ENCODE assay signal across 1 cellular context in the genomic region with DNA sequence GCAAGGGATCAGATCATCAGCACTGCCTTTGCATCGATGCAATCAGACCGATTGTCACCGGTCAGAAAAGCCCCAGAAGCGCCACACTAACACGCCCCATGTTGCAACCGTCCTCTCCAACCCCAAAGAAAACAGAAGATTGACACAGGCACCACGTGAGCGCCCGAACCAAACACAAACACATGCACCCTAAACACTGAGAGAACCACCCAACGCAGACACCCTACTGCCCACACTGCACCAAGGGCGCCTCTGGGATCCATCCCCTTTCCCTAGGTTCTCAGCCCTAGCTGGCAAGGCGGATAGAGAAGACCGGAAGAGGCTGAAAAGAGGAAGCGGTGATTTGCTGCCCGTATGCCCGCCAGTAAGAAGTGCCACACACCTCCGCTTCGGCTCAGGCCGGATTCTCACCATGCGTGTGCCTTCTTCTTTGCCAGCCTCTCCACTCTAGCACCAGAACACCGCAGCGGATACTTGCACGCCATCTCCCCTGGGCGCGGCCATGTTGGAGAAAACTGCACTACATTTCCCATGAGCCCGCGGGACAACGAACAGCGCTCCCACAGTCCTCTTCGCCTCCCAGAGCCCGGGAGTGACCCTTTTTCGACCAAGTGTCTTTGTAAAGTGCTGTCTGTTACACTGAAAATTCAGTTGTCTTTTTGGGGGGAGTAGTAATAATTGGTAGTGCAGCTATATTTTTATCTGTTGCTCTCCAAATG.
TF ChIP-seq lines count a peak whose summit lies in the region.

A gene with protein sequence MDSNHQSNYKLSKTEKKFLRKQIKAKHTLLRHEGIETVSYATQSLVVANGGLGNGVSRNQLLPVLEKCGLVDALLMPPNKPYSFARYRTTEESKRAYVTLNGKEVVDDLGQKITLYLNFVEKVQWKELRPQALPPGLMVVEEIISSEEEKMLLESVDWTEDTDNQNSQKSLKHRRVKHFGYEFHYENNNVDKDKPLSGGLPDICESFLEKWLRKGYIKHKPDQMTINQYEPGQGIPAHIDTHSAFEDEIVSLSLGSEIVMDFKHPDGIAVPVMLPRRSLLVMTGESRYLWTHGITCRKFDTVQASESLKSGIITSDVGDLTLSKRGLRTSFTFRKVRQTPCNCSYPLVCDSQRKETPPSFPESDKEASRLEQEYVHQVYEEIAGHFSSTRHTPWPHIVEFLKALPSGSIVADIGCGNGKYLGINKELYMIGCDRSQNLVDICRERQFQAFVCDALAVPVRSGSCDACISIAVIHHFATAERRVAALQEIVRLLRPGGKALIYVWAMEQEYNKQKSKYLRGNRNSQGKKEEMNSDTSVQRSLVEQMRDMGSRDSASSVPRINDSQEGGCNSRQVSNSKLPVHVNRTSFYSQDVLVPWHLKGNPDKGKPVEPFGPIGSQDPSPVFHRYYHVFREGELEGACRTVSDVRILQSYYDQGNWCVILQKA (minus strand): TSS at position 517 of the 719 bp plus-strand sequence. CDS start 4,842 bp downstream, outside the sequence.

TF ChIP-seq in K562, 482 proteins besides CTCF, POLR2A, EP300 and RAD21 (continued from another document and continues in another):
- TF ChIP-seq, protein P1, sequence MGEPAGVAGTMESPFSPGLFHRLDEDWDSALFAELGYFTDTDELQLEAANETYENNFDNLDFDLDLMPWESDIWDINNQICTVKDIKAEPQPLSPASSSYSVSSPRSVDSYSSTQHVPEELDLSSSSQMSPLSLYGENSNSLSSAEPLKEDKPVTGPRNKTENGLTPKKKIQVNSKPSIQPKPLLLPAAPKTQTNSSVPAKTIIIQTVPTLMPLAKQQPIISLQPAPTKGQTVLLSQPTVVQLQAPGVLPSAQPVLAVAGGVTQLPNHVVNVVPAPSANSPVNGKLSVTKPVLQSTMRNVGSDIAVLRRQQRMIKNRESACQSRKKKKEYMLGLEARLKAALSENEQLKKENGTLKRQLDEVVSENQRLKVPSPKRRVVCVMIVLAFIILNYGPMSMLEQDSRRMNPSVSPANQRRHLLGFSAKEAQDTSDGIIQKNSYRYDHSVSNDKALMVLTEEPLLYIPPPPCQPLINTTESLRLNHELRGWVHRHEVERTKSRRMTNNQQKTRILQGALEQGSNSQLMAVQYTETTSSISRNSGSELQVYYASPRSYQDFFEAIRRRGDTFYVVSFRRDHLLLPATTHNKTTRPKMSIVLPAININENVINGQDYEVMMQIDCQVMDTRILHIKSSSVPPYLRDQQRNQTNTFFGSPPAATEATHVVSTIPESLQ (CRISPR knock-in tag; IDR thresholded peaks at IDR 0.05), result 0 out of 2 replicates have a peak, but pooled peaks have one; percentile 43
- TF ChIP-seq SP1 (CRISPR knock-in tag; IDR thresholded peaks at IDR 0.05) (no peak), SAFB (IDR thresholded peaks at IDR 0.05; ENCODE audit: borderline replicate concordance, low read depth, low read length) (no peak), NR2F6 (CRISPR knock-in tag; IDR thresholded peaks at IDR 0.05) (no peak), ZNF175 (CRISPR knock-in tag; IDR thresholded peaks at IDR 0.05; ENCODE audit: low read depth) (no peak), NEUROD1 (IDR thresholded peaks at IDR 0.05; ENCODE audit: borderline replicate concordance, low read depth, low read length, partially characterized antibody) (no peak), NFYB (IDR thresholded peaks at IDR 0.05; ENCODE audit: extremely low read depth, insufficient read length) (no peak), HDAC3 (IDR thresholded peaks at IDR 0.05; ENCODE audit: borderline replicate concordance, partially characterized antibody) (no peak), IRF2 (CRISPR knock-in tag; IDR thresholded peaks at IDR 0.05) (no peak), MCM7 (IDR thresholded peaks at IDR 0.05) (no peak), CHCHD3 (CRISPR knock-in tag; IDR thresholded peaks at IDR 0.05) (no peak), SRF (CRISPR knock-in tag; IDR thresholded peaks at IDR 0.05) (peak in 1 of 2 experiments; percentile 22; a peak in 1 of 4 replicates), ZSCAN29 (IDR thresholded peaks at IDR 0.05) (no peak), KLF16 (IDR thresholded peaks at IDR 0.05) (no peak), ZNF644 (tag; IDR thresholded peaks at IDR 0.05; ENCODE audit: low read depth) (peak; percentile 63; the same call in 1 of the 2 replicates), THRAP3 (IDR thresholded peaks at IDR 0.05; ENCODE audit: borderline replicate concordance) (no peak), NCOA6 (IDR thresholded peaks at IDR 0.05) (no peak)
- TF ChIP-seq, protein P2, sequence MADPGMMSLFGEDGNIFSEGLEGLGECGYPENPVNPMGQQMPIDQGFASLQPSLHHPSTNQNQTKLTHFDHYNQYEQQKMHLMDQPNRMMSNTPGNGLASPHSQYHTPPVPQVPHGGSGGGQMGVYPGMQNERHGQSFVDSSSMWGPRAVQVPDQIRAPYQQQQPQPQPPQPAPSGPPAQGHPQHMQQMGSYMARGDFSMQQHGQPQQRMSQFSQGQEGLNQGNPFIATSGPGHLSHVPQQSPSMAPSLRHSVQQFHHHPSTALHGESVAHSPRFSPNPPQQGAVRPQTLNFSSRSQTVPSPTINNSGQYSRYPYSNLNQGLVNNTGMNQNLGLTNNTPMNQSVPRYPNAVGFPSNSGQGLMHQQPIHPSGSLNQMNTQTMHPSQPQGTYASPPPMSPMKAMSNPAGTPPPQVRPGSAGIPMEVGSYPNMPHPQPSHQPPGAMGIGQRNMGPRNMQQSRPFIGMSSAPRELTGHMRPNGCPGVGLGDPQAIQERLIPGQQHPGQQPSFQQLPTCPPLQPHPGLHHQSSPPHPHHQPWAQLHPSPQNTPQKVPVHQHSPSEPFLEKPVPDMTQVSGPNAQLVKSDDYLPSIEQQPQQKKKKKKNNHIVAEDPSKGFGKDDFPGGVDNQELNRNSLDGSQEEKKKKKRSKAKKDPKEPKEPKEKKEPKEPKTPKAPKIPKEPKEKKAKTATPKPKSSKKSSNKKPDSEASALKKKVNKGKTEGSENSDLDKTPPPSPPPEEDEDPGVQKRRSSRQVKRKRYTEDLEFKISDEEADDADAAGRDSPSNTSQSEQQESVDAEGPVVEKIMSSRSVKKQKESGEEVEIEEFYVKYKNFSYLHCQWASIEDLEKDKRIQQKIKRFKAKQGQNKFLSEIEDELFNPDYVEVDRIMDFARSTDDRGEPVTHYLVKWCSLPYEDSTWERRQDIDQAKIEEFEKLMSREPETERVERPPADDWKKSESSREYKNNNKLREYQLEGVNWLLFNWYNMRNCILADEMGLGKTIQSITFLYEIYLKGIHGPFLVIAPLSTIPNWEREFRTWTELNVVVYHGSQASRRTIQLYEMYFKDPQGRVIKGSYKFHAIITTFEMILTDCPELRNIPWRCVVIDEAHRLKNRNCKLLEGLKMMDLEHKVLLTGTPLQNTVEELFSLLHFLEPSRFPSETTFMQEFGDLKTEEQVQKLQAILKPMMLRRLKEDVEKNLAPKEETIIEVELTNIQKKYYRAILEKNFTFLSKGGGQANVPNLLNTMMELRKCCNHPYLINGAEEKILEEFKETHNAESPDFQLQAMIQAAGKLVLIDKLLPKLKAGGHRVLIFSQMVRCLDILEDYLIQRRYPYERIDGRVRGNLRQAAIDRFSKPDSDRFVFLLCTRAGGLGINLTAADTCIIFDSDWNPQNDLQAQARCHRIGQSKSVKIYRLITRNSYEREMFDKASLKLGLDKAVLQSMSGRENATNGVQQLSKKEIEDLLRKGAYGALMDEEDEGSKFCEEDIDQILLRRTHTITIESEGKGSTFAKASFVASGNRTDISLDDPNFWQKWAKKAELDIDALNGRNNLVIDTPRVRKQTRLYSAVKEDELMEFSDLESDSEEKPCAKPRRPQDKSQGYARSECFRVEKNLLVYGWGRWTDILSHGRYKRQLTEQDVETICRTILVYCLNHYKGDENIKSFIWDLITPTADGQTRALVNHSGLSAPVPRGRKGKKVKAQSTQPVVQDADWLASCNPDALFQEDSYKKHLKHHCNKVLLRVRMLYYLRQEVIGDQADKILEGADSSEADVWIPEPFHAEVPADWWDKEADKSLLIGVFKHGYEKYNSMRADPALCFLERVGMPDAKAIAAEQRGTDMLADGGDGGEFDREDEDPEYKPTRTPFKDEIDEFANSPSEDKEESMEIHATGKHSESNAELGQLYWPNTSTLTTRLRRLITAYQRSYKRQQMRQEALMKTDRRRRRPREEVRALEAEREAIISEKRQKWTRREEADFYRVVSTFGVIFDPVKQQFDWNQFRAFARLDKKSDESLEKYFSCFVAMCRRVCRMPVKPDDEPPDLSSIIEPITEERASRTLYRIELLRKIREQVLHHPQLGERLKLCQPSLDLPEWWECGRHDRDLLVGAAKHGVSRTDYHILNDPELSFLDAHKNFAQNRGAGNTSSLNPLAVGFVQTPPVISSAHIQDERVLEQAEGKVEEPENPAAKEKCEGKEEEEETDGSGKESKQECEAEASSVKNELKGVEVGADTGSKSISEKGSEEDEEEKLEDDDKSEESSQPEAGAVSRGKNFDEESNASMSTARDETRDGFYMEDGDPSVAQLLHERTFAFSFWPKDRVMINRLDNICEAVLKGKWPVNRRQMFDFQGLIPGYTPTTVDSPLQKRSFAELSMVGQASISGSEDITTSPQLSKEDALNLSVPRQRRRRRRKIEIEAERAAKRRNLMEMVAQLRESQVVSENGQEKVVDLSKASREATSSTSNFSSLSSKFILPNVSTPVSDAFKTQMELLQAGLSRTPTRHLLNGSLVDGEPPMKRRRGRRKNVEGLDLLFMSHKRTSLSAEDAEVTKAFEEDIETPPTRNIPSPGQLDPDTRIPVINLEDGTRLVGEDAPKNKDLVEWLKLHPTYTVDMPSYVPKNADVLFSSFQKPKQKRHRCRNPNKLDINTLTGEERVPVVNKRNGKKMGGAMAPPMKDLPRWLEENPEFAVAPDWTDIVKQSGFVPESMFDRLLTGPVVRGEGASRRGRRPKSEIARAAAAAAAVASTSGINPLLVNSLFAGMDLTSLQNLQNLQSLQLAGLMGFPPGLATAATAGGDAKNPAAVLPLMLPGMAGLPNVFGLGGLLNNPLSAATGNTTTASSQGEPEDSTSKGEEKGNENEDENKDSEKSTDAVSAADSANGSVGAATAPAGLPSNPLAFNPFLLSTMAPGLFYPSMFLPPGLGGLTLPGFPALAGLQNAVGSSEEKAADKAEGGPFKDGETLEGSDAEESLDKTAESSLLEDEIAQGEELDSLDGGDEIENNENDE (IDR thresholded peaks at IDR 0.05; ENCODE audit: low read depth, low read length), result no peak
- TF ChIP-seq, protein P3, sequence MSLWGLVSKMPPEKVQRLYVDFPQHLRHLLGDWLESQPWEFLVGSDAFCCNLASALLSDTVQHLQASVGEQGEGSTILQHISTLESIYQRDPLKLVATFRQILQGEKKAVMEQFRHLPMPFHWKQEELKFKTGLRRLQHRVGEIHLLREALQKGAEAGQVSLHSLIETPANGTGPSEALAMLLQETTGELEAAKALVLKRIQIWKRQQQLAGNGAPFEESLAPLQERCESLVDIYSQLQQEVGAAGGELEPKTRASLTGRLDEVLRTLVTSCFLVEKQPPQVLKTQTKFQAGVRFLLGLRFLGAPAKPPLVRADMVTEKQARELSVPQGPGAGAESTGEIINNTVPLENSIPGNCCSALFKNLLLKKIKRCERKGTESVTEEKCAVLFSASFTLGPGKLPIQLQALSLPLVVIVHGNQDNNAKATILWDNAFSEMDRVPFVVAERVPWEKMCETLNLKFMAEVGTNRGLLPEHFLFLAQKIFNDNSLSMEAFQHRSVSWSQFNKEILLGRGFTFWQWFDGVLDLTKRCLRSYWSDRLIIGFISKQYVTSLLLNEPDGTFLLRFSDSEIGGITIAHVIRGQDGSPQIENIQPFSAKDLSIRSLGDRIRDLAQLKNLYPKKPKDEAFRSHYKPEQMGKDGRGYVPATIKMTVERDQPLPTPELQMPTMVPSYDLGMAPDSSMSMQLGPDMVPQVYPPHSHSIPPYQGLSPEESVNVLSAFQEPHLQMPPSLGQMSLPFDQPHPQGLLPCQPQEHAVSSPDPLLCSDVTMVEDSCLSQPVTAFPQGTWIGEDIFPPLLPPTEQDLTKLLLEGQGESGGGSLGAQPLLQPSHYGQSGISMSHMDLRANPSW (CRISPR knock-in tag; IDR thresholded peaks at IDR 0.05), result no peak
- TF ChIP-seq, protein P4, sequence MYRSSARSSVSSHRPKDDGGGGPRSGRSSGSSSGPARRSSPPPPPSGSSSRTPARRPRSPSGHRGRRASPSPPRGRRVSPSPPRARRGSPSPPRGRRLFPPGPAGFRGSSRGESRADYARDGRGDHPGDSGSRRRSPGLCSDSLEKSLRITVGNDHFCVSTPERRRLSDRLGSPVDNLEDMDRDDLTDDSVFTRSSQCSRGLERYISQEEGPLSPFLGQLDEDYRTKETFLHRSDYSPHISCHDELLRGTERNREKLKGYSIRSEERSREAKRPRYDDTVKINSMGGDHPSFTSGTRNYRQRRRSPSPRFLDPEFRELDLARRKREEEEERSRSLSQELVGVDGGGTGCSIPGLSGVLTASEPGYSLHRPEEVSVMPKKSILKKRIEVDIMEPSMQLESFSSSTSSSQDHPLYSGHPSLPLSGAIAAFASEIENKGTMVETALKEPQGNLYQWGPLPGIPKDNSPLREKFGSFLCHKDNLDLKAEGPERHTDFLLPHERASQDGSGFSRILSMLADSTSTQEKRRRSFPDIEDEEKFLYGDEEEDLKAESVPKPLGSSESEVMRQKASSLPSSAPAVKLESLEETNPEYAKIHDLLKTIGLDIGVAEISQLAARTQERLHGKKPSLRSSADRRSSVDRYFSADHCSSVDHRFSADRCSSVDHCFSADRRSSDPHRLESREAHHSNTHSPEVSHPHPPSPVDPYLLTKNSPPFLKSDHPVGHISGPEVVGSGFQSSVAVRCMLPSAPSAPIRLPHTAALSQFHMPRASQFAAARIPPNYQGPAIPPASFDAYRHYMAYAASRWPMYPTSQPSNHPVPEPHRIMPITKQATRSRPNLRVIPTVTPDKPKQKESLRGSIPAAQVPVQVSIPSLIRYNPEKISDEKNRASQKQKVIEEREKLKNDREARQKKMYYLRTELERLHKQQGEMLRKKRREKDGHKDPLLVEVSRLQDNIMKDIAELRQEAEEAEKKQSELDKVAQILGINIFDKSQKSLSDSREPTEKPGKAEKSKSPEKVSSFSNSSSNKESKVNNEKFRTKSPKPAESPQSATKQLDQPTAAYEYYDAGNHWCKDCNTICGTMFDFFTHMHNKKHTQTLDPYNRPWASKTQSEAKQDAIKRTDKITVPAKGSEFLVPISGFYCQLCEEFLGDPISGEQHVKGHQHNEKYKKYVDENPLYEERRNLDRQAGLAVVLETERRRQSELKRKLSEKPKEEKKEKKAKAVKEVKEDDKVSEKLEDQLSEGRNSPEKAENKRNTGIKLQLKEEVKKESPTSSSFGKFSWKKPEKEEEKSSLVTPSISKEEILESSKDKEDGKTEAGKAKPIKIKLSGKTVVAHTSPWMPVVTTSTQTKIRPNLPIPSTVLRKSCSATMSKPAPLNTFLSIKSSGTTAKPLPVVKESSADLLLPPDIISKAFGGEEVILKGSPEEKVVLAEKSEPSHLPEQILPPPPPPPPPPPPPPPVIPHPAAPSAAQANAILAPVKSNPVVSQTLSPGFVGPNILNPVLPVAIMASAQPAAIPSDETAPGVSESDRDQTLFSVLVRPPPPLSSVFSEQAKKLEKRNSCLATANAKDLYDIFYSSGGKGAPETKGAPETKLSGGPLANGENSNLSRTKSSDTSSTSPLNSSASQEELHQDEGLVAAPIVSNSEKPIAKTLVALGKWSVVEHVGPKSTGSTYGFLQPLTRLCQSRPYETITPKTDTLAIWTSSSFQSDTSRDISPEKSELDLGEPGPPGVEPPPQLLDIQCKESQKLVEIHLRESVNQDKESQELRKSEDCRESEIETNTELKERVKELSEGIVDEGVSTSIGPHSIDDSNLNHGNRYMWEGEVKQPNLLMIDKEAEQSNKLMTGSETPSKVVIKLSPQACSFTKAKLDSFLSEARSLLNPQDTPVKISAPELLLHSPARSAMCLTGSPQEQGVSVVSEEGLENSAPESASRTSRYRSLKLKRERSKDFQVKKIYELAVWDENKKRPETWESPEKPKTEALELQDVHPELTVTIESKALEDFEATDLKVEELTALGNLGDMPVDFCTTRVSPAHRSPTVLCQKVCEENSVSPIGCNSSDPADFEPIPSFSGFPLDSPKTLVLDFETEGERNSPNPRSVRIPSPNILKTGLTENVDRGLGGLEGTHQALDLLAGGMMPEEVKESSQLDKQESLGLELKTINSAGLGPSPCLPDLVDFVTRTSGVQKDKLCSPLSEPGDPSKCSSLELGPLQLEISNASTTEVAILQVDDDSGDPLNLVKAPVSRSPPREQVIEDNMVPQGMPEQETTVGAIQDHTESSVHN (IDR thresholded peaks at IDR 0.05; ENCODE audit: borderline replicate concordance in 1 of 2, low read depth in 1 of 2), result no peak
